Comparison of ENCODE assay signal across 1 cellular context in genomic region chr1:11749203-11749689, GRCh38.
TF ChIP-seq lines count a peak whose summit lies in the region.

No MANE protein-coding gene starts in this region.

TF ChIP-seq in K562, 482 proteins besides CTCF, POLR2A, EP300 and RAD21 (continues in another document):
- TF ChIP-seq MAZ (CRISPR knock-in tag; conservative IDR thresholded peaks at IDR 0.05 in 1 of 2, IDR thresholded peaks at IDR 0.05 in 1 of 2) (peak; percentile 75 to 90), ZNF740 (CRISPR knock-in tag; IDR thresholded peaks at IDR 0.05) (no peak), ZNF740 (tag; IDR thresholded peaks at IDR 0.05) (no peak), ELK3 (CRISPR knock-in tag; IDR thresholded peaks at IDR 0.05) (no peak), HINFP (tag; conservative IDR thresholded peaks at IDR 0.05; ENCODE audit: low read depth) (no peak), E2F1 (CRISPR knock-in tag; IDR thresholded peaks at IDR 0.05) (no peak), ZFP91 (CRISPR knock-in tag; IDR thresholded peaks at IDR 0.05) (no peak), SOX6 (IDR thresholded peaks at IDR 0.05) (peak; percentile 36; the same call in 1 of the 2 replicates), RBM39 (optimal IDR thresholded peaks at IDR 0.05; ENCODE audit: low read depth, low read length) (no peak), CUX1 (CRISPR knock-in tag; IDR thresholded peaks at IDR 0.05) (no peak), ZNF699 (CRISPR knock-in tag; IDR thresholded peaks at IDR 0.05; ENCODE audit: insufficient replicate concordance) (no peak), GABPA (tag; conservative IDR thresholded peaks at IDR 0.05; ENCODE audit: low read depth) (no peak), ZBTB7A (IDR thresholded peaks at IDR 0.05; ENCODE audit: borderline replicate concordance, control insufficient read depth, low read depth, low read length) (peak; percentile 38; the same call in 1 of the 2 replicates), CBFA2T2 (conservative IDR thresholded peaks at IDR 0.05) (no peak), NFE2L1 (tag; IDR thresholded peaks at IDR 0.05; ENCODE audit: borderline replicate concordance, low read depth) (no peak), MTA1 (IDR thresholded peaks at IDR 0.05; ENCODE audit: borderline replicate concordance) (peak; percentile 28; the same call in 1 of the 2 replicates), ZNF277 (CRISPR knock-in tag; IDR thresholded peaks at IDR 0.05; ENCODE audit: borderline replicate concordance) (0 out of 2 replicates have a peak, but pooled peaks have one; percentile 20), ZFX (CRISPR knock-in tag; IDR thresholded peaks at IDR 0.05) (no peak), STAT5B (CRISPR knock-in tag; IDR thresholded peaks at IDR 0.05) (no peak), SMARCB1 (IDR thresholded peaks at IDR 0.05; ENCODE audit: insufficient read length, low read depth) (no peak), ZBTB34 (CRISPR knock-in tag; IDR thresholded peaks at IDR 0.05) (no peak), SRSF7 (optimal IDR thresholded peaks at IDR 0.05; ENCODE audit: low read depth, low read length) (no peak), NCOA2 (IDR thresholded peaks at IDR 0.05; ENCODE audit: partially characterized antibody in 2 of 2) (no peak), MXI1 (IDR thresholded peaks at IDR 0.05; ENCODE audit: low read depth, low read length) (0 out of 2 replicates have a peak, but pooled peaks have one; percentile 30), SFPQ (IDR thresholded peaks at IDR 0.05; ENCODE audit: low read depth, low read length) (no peak), FOXP1 (CRISPR knock-in tag; IDR thresholded peaks at IDR 0.05) (no peak), CHCHD3 (CRISPR knock-in tag; IDR thresholded peaks at IDR 0.05) (no peak), ZNF609 (CRISPR knock-in tag; IDR thresholded peaks at IDR 0.05; ENCODE audit: borderline replicate concordance) (no peak), MECOM (CRISPR knock-in tag; IDR thresholded peaks at IDR 0.05) (no peak), ARID3B (CRISPR knock-in tag; IDR thresholded peaks at IDR 0.05; ENCODE audit: borderline replicate concordance) (no peak), TOE1 (IDR thresholded peaks at IDR 0.05; ENCODE audit: borderline replicate concordance) (peak; percentile 58; the same call in 1 of the 2 replicates), TOE1 (CRISPR knock-in tag; IDR thresholded peaks at IDR 0.05; ENCODE audit: borderline replicate concordance, low read depth) (no peak), ZBED1 (IDR thresholded peaks at IDR 0.05) (no peak)
